Comparison of ENCODE assay signal across 11 cellular contexts in the genomic region with DNA sequence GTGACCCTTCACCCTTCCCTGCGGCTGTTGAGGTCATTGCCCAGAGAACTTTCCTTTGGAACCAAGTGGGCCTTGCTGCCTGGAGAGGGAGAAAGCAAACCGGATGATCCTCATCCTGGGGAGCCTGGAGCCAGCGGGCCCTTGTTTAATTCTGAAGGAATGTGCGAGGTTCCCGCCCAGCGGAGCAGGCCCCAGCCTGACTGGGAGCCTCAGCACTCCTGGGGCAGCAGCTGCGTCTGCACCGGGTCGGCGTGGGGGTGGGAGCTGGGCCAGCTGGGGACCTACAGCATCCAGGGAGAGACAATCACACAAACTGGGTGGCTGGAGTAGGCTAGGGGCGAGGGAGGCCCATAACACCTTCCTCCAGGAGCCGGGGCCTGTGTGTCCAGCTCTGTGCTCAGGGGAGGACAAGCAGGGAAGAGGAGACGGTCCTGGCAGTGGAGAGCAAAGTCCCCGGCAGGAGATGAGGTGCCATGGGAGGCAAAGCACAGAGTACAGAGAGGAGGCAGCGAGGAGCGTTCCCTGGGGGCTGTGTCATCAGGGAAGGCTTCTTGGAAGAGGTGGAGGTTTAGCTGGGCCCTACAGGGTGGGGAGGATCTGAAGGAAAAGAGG.
DNase-seq lines count a peak whose midpoint lies in the region; ATAC-seq, FAIRE-seq and TF ChIP-seq lines count a peak whose summit lies in the region.
"Had no signal": no experiment of that assay in that cellular context is flagged by ENCODE, and none has a peak within 500 bp of the region (broad histone marks: within the 10 kb centered on the region; RNA-seq: fewer than 3 reads in every experiment).

No MANE protein-coding gene starts in this region.

- no peak for TF ChIP-seq EP300 in K562 (IDR thresholded peaks at IDR 0.05; ENCODE audit: low read length)

- POLR2A ChIA-PET in AG04450 (lab: Yijun Ruan, JAX) (interaction anchor here (0.6 to 1.4 kb wide), 2 partner anchors 18 to 314 kb away, joined by 4 to 5 read pairs; no protein-coding TSS in a partner anchor), K562 (lab: Yijun Ruan, JAX) (no interaction called here)

- peaks cover 0 to 8% of the 10 kb centered on the region in 2 experiments; a peak in 2 of 5 replicates for H3K4me1 ChIP-seq in K562 (replicated peaks in 1 of 2; ENCODE audit: control insufficient read depth in 2 of 2, insufficient read depth in 2 of 2, low read length in 2 of 2)

- H3K4me1 Mint-ChIP-seq in progenitor cell of endocrine pancreas (ENCODE audit: low read depth): peaks cover 11% of the 10 kb centered on the region
- H3K4me1 Mint-ChIP-seq: IgD-negative memory B cell had no signal

- no peak for TF ChIP-seq RAD21 in K562 (CRISPR knock-in tag; conservative IDR thresholded peaks at IDR 0.05 in 1 of 2, IDR thresholded peaks at IDR 0.05 in 1 of 2)

- no peak for FAIRE-seq in K562 (lab: Jason Lieb, UNC)

- H3K27ac ChIP-seq in AG04450 (ENCODE audit: low read depth, low read length) (peak overlapping the region; percentile 21), K562 (ENCODE audit: extremely low read depth, low read depth, low read length) (no peak overlapping the region)

- CTCF ChIA-PET in AG04450 (lab: Charles Lee) (interaction anchor here (0.7 kb wide), 1 partner anchor 26 kb away, joined by 3 read pairs; no protein-coding TSS in a partner anchor), K562 (lab: Yijun Ruan, JAX; ENCODE audit: low intra/inter-chr PET ratio) (no interaction called here)

- H3K36me3 Mint-ChIP-seq in progenitor cell of endocrine pancreas (ENCODE audit: insufficient read depth): no peaks in the 10 kb centered on the region

- in situ Hi-C loops in K562 (cut with MboI): loop anchor here (10.0 kb wide), 1 partner anchor 630 kb away; no protein-coding TSS in a partner anchor

- H4K20me1 ChIP-seq in K562 (replicated peaks; ENCODE audit: control insufficient read depth, insufficient read depth, low read length): no peaks in the 10 kb centered on the region

- no peak overlapping the region for H3K4me3 Mint-ChIP-seq in progenitor cell of endocrine pancreas (ENCODE audit: low read depth)
- H3K4me3 Mint-ChIP-seq: IgD-negative memory B cell had no signal

- TF ChIP-seq POLR2A in K562 (conservative IDR thresholded peaks at IDR 0.05): no peak

- no peak for DNase-seq in AG04450 (ENCODE audit: low read depth, low spot score)
- DNase-seq in K562 (ENCODE audit: extremely low read depth in 1 of 4, low spot score in 3 of 4): no peak
- peak; percentile 77 for DNase-seq in left ventricle myocardium superior
- no peak for DNase-seq in progenitor cell of endocrine pancreas (ENCODE audit: low spot score, unreplicated experiment)
- no peak for DNase-seq in anterior cingulate cortex (lab: John Stamatoyannopoulos, UW)
- DNase-seq: NCI-H510A, SW 1271 had no signal

- H3K27me3 ChIP-seq in AG04450 (ENCODE audit: control insufficient read depth, insufficient read depth, low read length): peaks cover 2% of the 10 kb centered on the region
- H3K27me3 ChIP-seq in K562 (ENCODE audit: control insufficient read depth in 2 of 2, insufficient read depth in 2 of 2, low read length in 2 of 2): no peaks in the 10 kb centered on the region

- H3K4me3 ChIP-seq in AG04450 (ENCODE audit: low read depth, low read length) (no peak overlapping the region), K562 (no peak overlapping the region)

- H3K9me3 Mint-ChIP-seq in progenitor cell of endocrine pancreas (ENCODE audit: low read depth): no peaks in the 10 kb centered on the region
- H3K9me3 Mint-ChIP-seq: IgD-negative memory B cell had no signal

- H3K9me1 ChIP-seq in K562 (ENCODE audit: control insufficient read depth, insufficient read depth, low read length): no peaks in the 10 kb centered on the region

- no peak overlapping the region for H2AFZ ChIP-seq in K562 (ENCODE audit: low read depth, low read length)

- ATAC-seq in K562 (no peak), left ventricle myocardium superior (peak; percentile 88), HG02678 (IDR thresholded peaks at IDR 0.05; ENCODE audit: unreplicated experiment) (no peak), GM19023 (IDR thresholded peaks at IDR 0.05; ENCODE audit: unreplicated experiment) (no peak), HG02588 (IDR thresholded peaks at IDR 0.05; ENCODE audit: unreplicated experiment) (no peak)

- H3K9me3 ChIP-seq in AG04450 (ENCODE audit: control insufficient read depth, insufficient read depth, low read length) (no peaks in the 10 kb centered on the region; the same call in 1 of the 2 replicates), K562 (replicated peaks; ENCODE audit: control insufficient read depth, insufficient read depth, low read depth, low read length) (no peaks in the 10 kb centered on the region)

- H3K79me2 ChIP-seq in K562 (ENCODE audit: control insufficient read depth, insufficient read depth, low read length): no peaks in the 10 kb centered on the region

- no peaks in the 10 kb centered on the region for H3K36me3 ChIP-seq in K562 (ENCODE audit: control insufficient read depth, insufficient read depth, low read length)

- intact Hi-C loops in K562 (cut with micrococcal nuclease) (loop anchor here (10.0 kb wide), 2 partner anchors 630 to 690 kb away; no protein-coding TSS in a partner anchor), left ventricle myocardium superior (cut with micrococcal nuclease) (loop anchor here (10.0 kb wide), 1 partner anchor 370 kb away; the partner anchor contains the start of gene ZFP36L2)

- no peak overlapping the region for H3K4me2 ChIP-seq in K562 (ENCODE audit: insufficient read depth, low read length)

- H3K27me3 Mint-ChIP-seq in progenitor cell of endocrine pancreas: peaks cover 8% of the 10 kb centered on the region
- H3K27me3 Mint-ChIP-seq: IgD-negative memory B cell had no signal

- 0 out of 4 replicates have a peak overlapping the region, but pooled peaks of 1 of the 2 experiments have one; percentile 6 for H3K9ac ChIP-seq in K562 (ENCODE audit: insufficient read depth in 1 of 2, low read depth in 2 of 2, low read length in 2 of 2)

- WGBS in K562 (ENCODE audit: insufficient coverage, low coverage, missing lambda C conversion rate): 68% methylated on average over 11 of the region's 16 CpGs

- TF ChIP-seq CTCF in AG04450 (IDR thresholded peaks at IDR 0.05; ENCODE audit: low read depth, low read length) (no peak), K562 (IDR thresholded peaks at IDR 0.05 in 2 of 3, conservative IDR thresholded peaks at IDR 0.05 in 1 of 3; ENCODE audit: insufficient read depth in 2 of 3, low read depth in 1 of 3, low read length in 3 of 3) (no peak), progenitor cell of endocrine pancreas (IDR thresholded peaks at IDR 0.05; ENCODE audit: unreplicated experiment) (no peak)

- BruUV-seq in K562 (replicated peaks; lab: Mats Ljungman, UMichigan): no TSS peak

- H3K27ac Mint-ChIP-seq in progenitor cell of endocrine pancreas: peak overlapping the region; percentile 25
- H3K27ac Mint-ChIP-seq: IgD-negative memory B cell had no signal

TF ChIP-seq in K562, 482 proteins besides CTCF, POLR2A, EP300 and RAD21:
- no peak for TF ChIP-seq NCOA2 (IDR thresholded peaks at IDR 0.05; ENCODE audit: partially characterized antibody in 2 of 2)
- TF ChIP-seq GABPA (tag; conservative IDR thresholded peaks at IDR 0.05; ENCODE audit: low read depth): no peak
- TF ChIP-seq, protein P1, sequence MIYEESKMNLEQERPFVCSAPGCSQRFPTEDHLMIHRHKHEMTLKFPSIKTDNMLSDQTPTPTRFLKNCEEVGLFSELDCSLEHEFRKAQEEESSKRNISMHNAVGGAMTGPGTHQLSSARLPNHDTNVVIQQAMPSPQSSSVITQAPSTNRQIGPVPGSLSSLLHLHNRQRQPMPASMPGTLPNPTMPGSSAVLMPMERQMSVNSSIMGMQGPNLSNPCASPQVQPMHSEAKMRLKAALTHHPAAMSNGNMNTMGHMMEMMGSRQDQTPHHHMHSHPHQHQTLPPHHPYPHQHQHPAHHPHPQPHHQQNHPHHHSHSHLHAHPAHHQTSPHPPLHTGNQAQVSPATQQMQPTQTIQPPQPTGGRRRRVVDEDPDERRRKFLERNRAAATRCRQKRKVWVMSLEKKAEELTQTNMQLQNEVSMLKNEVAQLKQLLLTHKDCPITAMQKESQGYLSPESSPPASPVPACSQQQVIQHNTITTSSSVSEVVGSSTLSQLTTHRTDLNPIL (CRISPR knock-in tag; IDR thresholded peaks at IDR 0.05): no peak
- no peak for TF ChIP-seq NR3C1 (CRISPR knock-in tag; IDR thresholded peaks at IDR 0.05)
- TF ChIP-seq ZFP36 (IDR thresholded peaks at IDR 0.05; ENCODE audit: low read depth, low read length, partially characterized antibody): peak; percentile 64
- no peak for TF ChIP-seq HDGF (IDR thresholded peaks at IDR 0.05)
- TF ChIP-seq SREBF2 (CRISPR knock-in tag; IDR thresholded peaks at IDR 0.05): no peak
- TF ChIP-seq ZBTB8A (IDR thresholded peaks at IDR 0.05; ENCODE audit: partially characterized antibody): no peak
TF ChIP-seq in K562: peak in this region for 1.
